ENCODE assay signal across 5 cellular contexts in the genomic region with DNA sequence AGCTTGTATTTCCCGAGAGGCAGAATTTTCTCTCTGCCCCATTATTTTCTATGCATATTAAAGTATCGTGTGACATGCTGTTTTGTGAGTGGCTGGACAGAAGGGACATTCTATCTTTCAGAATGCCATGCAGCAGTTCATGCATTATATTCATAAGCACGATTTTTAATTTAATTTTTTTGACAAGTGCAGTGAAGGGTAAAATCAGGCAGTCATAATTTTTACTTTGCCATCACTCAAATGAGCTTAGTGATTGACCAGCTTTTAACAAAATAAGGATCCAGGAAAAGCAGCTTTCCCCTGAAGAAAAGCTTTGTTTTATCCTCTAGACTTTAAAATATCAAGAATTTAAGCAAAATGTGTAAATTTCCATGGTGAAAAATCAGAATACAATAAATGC.
"Had no signal": no experiment of that assay in that cellular context is flagged by ENCODE, and none has a peak within 500 bp of the region (broad histone marks: within the 10 kb centered on the region; RNA-seq: fewer than 3 reads in every experiment).

No MANE protein-coding gene starts in this region.

- H3K27ac ChIP-seq: HL-60 had no signal

- DNase-seq: IMR-90, KBM-7 had no signal

- H3K4me3 ChIP-seq: K562 had no signal

- ATAC-seq: HepG2, K562 had no signal
